In the genomic region with DNA sequence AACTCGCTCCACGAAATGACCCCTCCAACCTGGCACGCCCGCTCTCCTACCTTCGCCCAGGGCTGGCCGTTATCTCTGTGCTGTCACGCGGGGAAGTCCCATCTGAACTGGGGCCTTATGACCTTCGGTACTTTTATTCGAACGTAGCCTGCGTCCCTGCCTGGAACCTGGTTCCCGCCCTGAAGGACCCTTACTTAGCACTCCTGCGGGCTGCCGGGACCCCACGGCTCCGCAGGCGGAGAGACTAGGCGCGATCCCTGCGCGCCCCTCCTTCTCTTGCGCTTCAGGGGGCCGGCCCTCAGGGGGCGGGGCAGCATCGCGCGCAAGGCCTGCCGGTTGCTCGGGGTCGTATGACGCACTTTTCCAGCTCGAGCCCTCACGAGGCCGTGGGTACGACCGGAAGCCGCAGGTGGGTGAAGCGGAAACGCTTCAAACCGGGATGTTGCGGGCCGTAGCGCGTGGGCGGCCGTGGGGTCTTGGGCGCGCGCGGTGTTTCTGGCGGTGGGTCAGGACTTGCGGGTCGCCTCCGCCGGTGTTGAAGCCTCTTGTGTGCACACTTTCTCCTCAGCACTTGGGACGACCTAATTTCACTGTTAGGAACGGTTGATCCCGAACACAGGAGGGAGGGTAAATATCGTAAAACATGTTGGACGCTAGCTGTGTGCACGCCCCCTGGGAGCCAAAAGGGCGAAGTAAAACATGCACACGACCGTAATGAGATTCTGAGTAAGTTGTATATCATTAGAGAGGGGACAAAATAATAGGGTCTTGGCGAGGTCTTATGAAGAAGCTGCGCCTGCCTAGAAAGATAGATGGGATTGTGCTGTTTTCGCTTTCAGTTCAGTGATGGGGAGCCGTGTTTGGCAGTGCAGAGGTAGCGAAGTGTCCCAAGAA, we compare ENCODE assay signal across 8 cellular contexts. TPM values are rescaled to one million over a fixed set of nuclear protein-coding genes. Genes with fewer than 3 reads are reported as not detected.
A peak's percentile ranks its signal among the peaks of the same experiment; 100 is the strongest.
DNase-seq lines count a peak whose midpoint lies in the region; ATAC-seq, FAIRE-seq and TF ChIP-seq lines count a peak whose summit lies in the region.

A gene (plus strand): TSS at position 325 of the 894 bp plus-strand sequence. CDS start 6,991 bp downstream, outside the sequence.
A gene with protein sequence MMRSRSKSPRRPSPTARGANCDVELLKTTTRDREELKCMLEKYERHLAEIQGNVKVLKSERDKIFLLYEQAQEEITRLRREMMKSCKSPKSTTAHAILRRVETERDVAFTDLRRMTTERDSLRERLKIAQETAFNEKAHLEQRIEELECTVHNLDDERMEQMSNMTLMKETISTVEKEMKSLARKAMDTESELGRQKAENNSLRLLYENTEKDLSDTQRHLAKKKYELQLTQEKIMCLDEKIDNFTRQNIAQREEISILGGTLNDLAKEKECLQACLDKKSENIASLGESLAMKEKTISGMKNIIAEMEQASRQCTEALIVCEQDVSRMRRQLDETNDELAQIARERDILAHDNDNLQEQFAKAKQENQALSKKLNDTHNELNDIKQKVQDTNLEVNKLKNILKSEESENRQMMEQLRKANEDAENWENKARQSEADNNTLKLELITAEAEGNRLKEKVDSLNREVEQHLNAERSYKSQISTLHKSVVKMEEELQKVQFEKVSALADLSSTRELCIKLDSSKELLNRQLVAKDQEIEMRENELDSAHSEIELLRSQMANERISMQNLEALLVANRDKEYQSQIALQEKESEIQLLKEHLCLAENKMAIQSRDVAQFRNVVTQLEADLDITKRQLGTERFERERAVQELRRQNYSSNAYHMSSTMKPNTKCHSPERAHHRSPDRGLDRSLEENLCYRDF (minus strand): TSS at position 300 of the 894 bp plus-strand sequence. CDS start 45,503 bp downstream, outside the sequence.

- H3K79me2 ChIP-seq in GM23248 (ENCODE audit: insufficient read depth) (0 out of 2 replicates have a peak, but pooled peaks cover 8% of the 10 kb centered on the region), Karpas-422 (ENCODE audit: low read length) (peaks cover 37% of the 10 kb centered on the region)

- no peaks in the 10 kb centered on the region for H3K27me3 ChIP-seq in GM23248 (replicated peaks; ENCODE audit: insufficient read depth)
- H3K27me3 ChIP-seq in Karpas-422 (ENCODE audit: low read length): no peaks in the 10 kb centered on the region

- H3K36me3 ChIP-seq in GM23248 (ENCODE audit: low read depth) (no peaks in the 10 kb centered on the region), Karpas-422 (ENCODE audit: insufficient read depth, low read length) (peaks cover 20% of the 10 kb centered on the region; the same call in 1 of the 2 replicates)

- DNase-seq in EH (ENCODE audit: low read depth): peak; percentile 88
- DNase-seq in GM23248: peak; percentile 96
- DNase-seq in Karpas-422: peak; percentile 98
- DNase-seq in RCC 7860 (ENCODE audit: low spot score): peak; percentile 72
- DNase-seq in fibroblast of mammary gland (ENCODE audit: low read depth): peak; percentile 87
- peak; percentile 89 to 96 (median 92) for DNase-seq in naive thymus-derived CD8-positive, alpha-beta T cell
- DNase-seq in stimulated activated naive CD4-positive, alpha-beta T cell (lab: John Stamatoyannopoulos, UW): peak; percentile 86 to 92 (median 90)

- H3K9ac ChIP-seq in GM23248: peak within 1 kb of the TSS; percentile 84
- peak within 1 kb of the TSS; percentile 87 for H3K9ac ChIP-seq in Karpas-422 (ENCODE audit: low read length)

- no peak for FAIRE-seq in RCC 7860 (lab: Jason Lieb, UNC)

- peak within 1 kb of the TSS; percentile 98 for H2AFZ ChIP-seq in GM23248
- H2AFZ ChIP-seq in Karpas-422 (ENCODE audit: low read length): peak within 1 kb of the TSS; percentile 77

- TF ChIP-seq CTCF in fibroblast of mammary gland (conservative IDR thresholded peaks at IDR 0.05; ENCODE audit: control insufficient read depth, insufficient read depth, low read depth, low read length): peak; percentile 1

- H3K9me2 ChIP-seq in GM23248 (ENCODE audit: insufficient read depth) (no peaks in the 10 kb centered on the region), Karpas-422 (replicated peaks; ENCODE audit: insufficient read depth, low read length) (no peaks in the 10 kb centered on the region)

- no peaks in the 10 kb centered on the region; the same call in 1 of the 2 replicates for H3F3A ChIP-seq in GM23248 (ENCODE audit: insufficient read depth)

- POLR2A ChIA-PET in naive thymus-derived CD8-positive, alpha-beta T cell (lab: Charles Lee): interaction anchor here (0.6 to 4.3 kb wide), 11 partner anchors 8 to 690 kb away, joined by 3 to 90 read pairs (median 4); a partner anchor contains a TSS

- peak; percentile 96 for ATAC-seq in activated T-helper 17 cell treated with anti-CD3 and anti-CD28 coated beads, Interleukin-2, amount 50 U/mL, for 72 hours (replicated peaks)
- ATAC-seq in naive thymus-derived CD8-positive, alpha-beta T cell: peak; percentile 91 to 92

- H3K4me1 Mint-ChIP-seq in activated T-helper 17 cell treated with anti-CD3 and anti-CD28 coated beads, Interleukin-2, amount 50 U/mL, for 72 hours: peaks cover 15% of the 10 kb centered on the region
- H3K4me1 Mint-ChIP-seq in naive thymus-derived CD8-positive, alpha-beta T cell: peaks cover 14 to 41% (median 24%) of the 10 kb centered on the region in 4 donors

- H4K20me1 ChIP-seq in GM23248 (ENCODE audit: insufficient read depth) (no peaks in the 10 kb centered on the region), Karpas-422 (ENCODE audit: insufficient read depth, low read depth, low read length) (no peaks in the 10 kb centered on the region)

- WGBS in GM23248 (ENCODE audit: low coverage in 1 of 2, low lambda C conversion rate in 2 of 2, missing lambda C conversion rate in 2 of 2), 2 experiments: 1 to 2% methylated on average over 63 to 69 of the region's 70 CpGs

- H3K4me2 ChIP-seq in GM23248 (ENCODE audit: unreplicated experiment) (peak within 1 kb of the TSS; percentile 93), Karpas-422 (ENCODE audit: low read depth, low read length, poor library complexity, severe bottlenecking) (peak within 1 kb of the TSS; percentile 92)

- H3K4me1 ChIP-seq in GM23248 (ENCODE audit: insufficient read depth): peaks cover 4% of the 10 kb centered on the region; the same call in 1 of the 2 replicates
- H3K4me1 ChIP-seq in Karpas-422 (ENCODE audit: low read length): peaks cover 42% of the 10 kb centered on the region

- H3K27me3 Mint-ChIP-seq in activated T-helper 17 cell treated with anti-CD3 and anti-CD28 coated beads, Interleukin-2, amount 50 U/mL, for 72 hours: no peaks in the 10 kb centered on the region
- no peaks in the 10 kb centered on the region for H3K27me3 Mint-ChIP-seq in naive thymus-derived CD8-positive, alpha-beta T cell

- in situ Hi-C loops in GM23248 (cut with MboI): no loop called here

- peak within 1 kb of the TSS; percentile 50 for H3K27ac ChIP-seq in GM23248
- peak within 1 kb of the TSS; percentile 66 for H3K27ac ChIP-seq in Karpas-422 (ENCODE audit: low read length)

- H3K36me3 Mint-ChIP-seq in activated T-helper 17 cell treated with anti-CD3 and anti-CD28 coated beads, Interleukin-2, amount 50 U/mL, for 72 hours (ENCODE audit: low read depth): peaks cover 16% of the 10 kb centered on the region
- peaks cover 5 to 41% (median 11%) of the 10 kb centered on the region in 3 donors for H3K36me3 Mint-ChIP-seq in naive thymus-derived CD8-positive, alpha-beta T cell

- H3K4me3 ChIP-seq in GM23248: peak within 1 kb of the TSS; percentile 98
- H3K4me3 ChIP-seq in Karpas-422 (ENCODE audit: low read length): peak within 1 kb of the TSS; percentile 73
- peak within 1 kb of the TSS; percentile 91 for H3K4me3 ChIP-seq in fibroblast of mammary gland (ENCODE audit: control insufficient read depth, low read depth, low read length)

- no peaks in the 10 kb centered on the region for H3K9me3 Mint-ChIP-seq in activated T-helper 17 cell treated with anti-CD3 and anti-CD28 coated beads, Interleukin-2, amount 50 U/mL, for 72 hours
- no peaks in the 10 kb centered on the region for H3K9me3 Mint-ChIP-seq in naive thymus-derived CD8-positive, alpha-beta T cell

- H3K4me3 Mint-ChIP-seq in activated T-helper 17 cell treated with anti-CD3 and anti-CD28 coated beads, Interleukin-2, amount 50 U/mL, for 72 hours: no peak within 1 kb of the TSS
- peak within 1 kb of the TSS in 3 of 10 donors; percentile 88 to 94 (median 89) for H3K4me3 Mint-ChIP-seq in naive thymus-derived CD8-positive, alpha-beta T cell

- no peaks in the 10 kb centered on the region for H3K9me3 ChIP-seq in GM23248 (ENCODE audit: low read depth)
- no peaks in the 10 kb centered on the region for H3K9me3 ChIP-seq in Karpas-422 (ENCODE audit: low read length)

- no peak within 1 kb of the TSS for H3K27ac Mint-ChIP-seq in activated T-helper 17 cell treated with anti-CD3 and anti-CD28 coated beads, Interleukin-2, amount 50 U/mL, for 72 hours
- H3K27ac Mint-ChIP-seq in naive thymus-derived CD8-positive, alpha-beta T cell: peak within 1 kb of the TSS in 1 of 10 donors; percentile 96

RNA-seq across cellular contexts. Expression of the first gene that starts in this region (rescaled TPM):
- 6.6 and 8.8 TPM in 2 replicates for total RNA-seq in GM23248 (2014; rRNA removed; shearing (Covaris generic))
- 4.6 TPM in 2 replicates for polyA plus RNA-seq in GM23248 (2016; fragmentation: Nextera tagmentation; extraction: Ambion mirVana)
- total RNA-seq in Karpas-422 (2014; rRNA removed; shearing (Covaris generic); ENCODE audit: low replicate concordance): 22.0 and 42.0 TPM in 2 replicates
- 1 to 10 TPM; 3.3 to 5.5 TPM for total RNA-seq in activated T-helper 17 cell treated with anti-CD3 and anti-CD28 coated beads, Interleukin-2, amount 50 U/mL, for 72 hours
- 10 to 100 TPM; 24.7 to 26.2 TPM for total RNA-seq in naive thymus-derived CD8-positive, alpha-beta T cell
- polyA plus RNA-seq in naive thymus-derived CD8-positive, alpha-beta T cell: 10 to 100 TPM; 19.0 to 26.9 (median 22.0) TPM

RNA-seq across cellular contexts. Expression of the second gene that starts in this region (rescaled TPM):
- 1.4 and 3.0 TPM in 2 replicates for total RNA-seq in GM23248 (2014; rRNA removed; shearing (Covaris generic))
- polyA plus RNA-seq in GM23248 (2016; fragmentation: Nextera tagmentation; extraction: Ambion mirVana): 0.60 and 1.2 TPM in 2 replicates
- total RNA-seq in Karpas-422 (2014; rRNA removed; shearing (Covaris generic); ENCODE audit: low replicate concordance): 9.9 and 12.7 TPM in 2 replicates
- total RNA-seq in activated T-helper 17 cell treated with anti-CD3 and anti-CD28 coated beads, Interleukin-2, amount 50 U/mL, for 72 hours: 1 to 10 TPM; 3.5 to 9.8 TPM
- total RNA-seq in naive thymus-derived CD8-positive, alpha-beta T cell: 10 to 100 TPM; 23.8 to 32.1 TPM
- polyA plus RNA-seq in naive thymus-derived CD8-positive, alpha-beta T cell: 10 to 100 TPM; 22.5 to 26.4 (median 24.1) TPM

Comparison
In these comparisons a context has a peak if more than half of its experiments do, and no peak if none do; other contexts are left out.
1. Peak in every context shown above with its lines: DNase-seq, ATAC-seq, H3K4me3 ChIP-seq and H3K27ac ChIP-seq.
2. RNA of the second gene that starts in this region (polyA plus RNA-seq): 22.5 to 26.4 TPM in naive thymus-derived CD8-positive, alpha-beta T cell; 0.60 to 1.2 TPM in GM23248; every median in the first group is over 10 times any median in the second.